8 cellular contexts compared by ENCODE assay signal in the genomic region with DNA sequence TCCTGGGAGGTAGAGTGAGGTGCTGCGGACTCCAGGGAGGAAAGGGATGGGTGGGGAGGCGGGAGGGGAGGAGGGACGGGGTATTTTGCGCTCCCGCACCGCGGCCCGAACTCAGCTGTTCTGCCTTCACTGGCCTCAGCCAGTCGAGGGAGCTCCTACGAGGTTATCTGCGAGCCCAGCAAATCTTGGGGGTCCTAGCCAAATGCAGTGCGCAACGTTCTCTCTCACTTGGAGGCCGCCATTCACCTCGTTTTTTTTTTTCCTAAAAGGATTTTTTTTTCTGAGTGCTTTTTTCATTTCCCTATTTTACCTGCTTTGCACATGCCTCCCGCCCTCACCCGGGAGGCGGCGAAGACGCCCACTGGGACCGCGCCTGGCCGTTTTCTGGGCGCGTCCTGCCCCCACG.
DNase-seq lines count a peak whose midpoint lies in the region; ATAC-seq and TF ChIP-seq lines count a peak whose summit lies in the region.

No MANE protein-coding gene starts in this region.

- peaks cover 21% of the 10 kb centered on the region for H3K4me1 Mint-ChIP-seq in memory B cell

- H3K27me3 Mint-ChIP-seq in memory B cell, result peaks cover 15% of the 10 kb centered on the region

- TF ChIP-seq CTCF in AG10803 (conservative IDR thresholded peaks at IDR 0.05; ENCODE audit: low read length), result no peak
- TF ChIP-seq CTCF in astrocyte of the spinal cord (IDR thresholded peaks at IDR 0.05; ENCODE audit: low read depth, low read length), result no peak

- DNase-seq in AG10803 (ENCODE audit: low read depth), result no peak
- DNase-seq in astrocyte of the spinal cord (ENCODE audit: low read depth, low spot score), result no peak
- peak in 1 of 2 donors; percentile 14 for DNase-seq in memory B cell (ENCODE audit: low spot score in 2 of 2)
- DNase-seq in NCI-H2227 treated with DMSO at 0.1 percent for 48 hours (lab: John Stamatoyannopoulos, UW), result no peak
- DNase-seq in middle frontal gyrus (ENCODE audit: extremely low spot score, low spot score), result no peak
- DNase-seq in amygdala (lab: John Stamatoyannopoulos, UW), result no peak
- no peak for DNase-seq in activated CD4-positive, alpha-beta T cell treated with anti-CD3 and anti-CD28 coated beads for 48 hours

- peak overlapping the region; percentile 89 for H3K4me3 Mint-ChIP-seq in memory B cell

- H3K36me3 Mint-ChIP-seq in memory B cell, result peaks cover 2% of the 10 kb centered on the region

- in situ Hi-C loops in astrocyte of the spinal cord (cut with HindIII; ENCODE audit: low sequenced_read_pairs), result no loop called here

- peak overlapping the region; percentile 82 for H3K4me3 ChIP-seq in AG10803 (ENCODE audit: low read length)
- peak overlapping the region; percentile 49 for H3K4me3 ChIP-seq in astrocyte of the spinal cord (ENCODE audit: low read depth, low read length)

- peak overlapping the region; percentile 95 for H3K27ac Mint-ChIP-seq in memory B cell

- no peaks in the 10 kb centered on the region for H3K9me3 Mint-ChIP-seq in memory B cell

- ATAC-seq in HG03025 (IDR thresholded peaks at IDR 0.05; ENCODE audit: low FRiP score, unreplicated experiment), result peak; percentile 11
- ATAC-seq in memory B cell (ENCODE audit: low read depth), result peak; percentile 3
